ENCODE assay signal across 10 cellular contexts in the genomic region with DNA sequence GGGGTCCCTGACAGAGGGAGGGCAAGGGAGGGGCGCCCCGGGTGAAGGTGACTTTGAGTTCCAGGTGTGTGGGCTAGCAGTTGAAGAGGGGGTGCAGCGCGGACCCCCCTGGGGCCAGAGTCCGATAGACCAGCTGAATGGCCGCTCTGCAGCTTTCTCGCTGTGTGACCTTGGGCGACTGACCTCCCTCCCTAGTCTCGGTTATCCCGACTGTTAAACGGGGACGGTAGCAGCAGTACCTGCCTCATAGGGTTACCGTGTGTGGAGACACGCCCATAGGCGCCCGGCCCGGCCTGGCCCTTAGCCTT. TPM values are rescaled to one million over a fixed set of nuclear protein-coding genes. Genes with fewer than 3 reads are reported as not detected.
A peak's percentile ranks its signal among the peaks of the same experiment; 100 is the strongest.
DNase-seq lines count a peak whose midpoint lies in the region; ATAC-seq and TF ChIP-seq lines count a peak whose summit lies in the region.
"Had no signal": no experiment of that assay in that cellular context is flagged by ENCODE, and none has a peak within 500 bp of the region (broad histone marks: within the 10 kb centered on the region; RNA-seq: fewer than 3 reads in every experiment).

No MANE protein-coding gene starts in this region.

- H3K4me2 ChIP-seq in mesendoderm (ENCODE audit: low read length), result peak overlapping the region; percentile 93

- H3K4me3 Mint-ChIP-seq in activated naive CD4-positive, alpha-beta T cell treated with anti-CD3 and anti-CD28 coated beads, Interleukin-2, amount 50 U/mL, for 24 hours, result peak overlapping the region; percentile 81
- no peak overlapping the region for H3K4me3 Mint-ChIP-seq in activated naive CD4-positive, alpha-beta T cell treated with anti-CD3 and anti-CD28 coated beads, Interleukin-2, amount 10 ng/mL, durations not matched to agents 7 days and 5 days
- H3K4me3 Mint-ChIP-seq in MCF 10A (ENCODE audit: unreplicated experiment), result peak overlapping the region; percentile 61
- no peak overlapping the region for H3K4me3 Mint-ChIP-seq in CD4-positive, alpha-beta T cell

- TF ChIP-seq POLR2A in transverse colon (IDR thresholded peaks at IDR 0.05), result no peak

- H4K8ac ChIP-seq in mesendoderm (ENCODE audit: low read depth, low read length), result no peak overlapping the region

- H3K23ac ChIP-seq in mesendoderm (ENCODE audit: low read length), result peak overlapping the region; percentile 97

- H3K4me1 Mint-ChIP-seq in activated naive CD4-positive, alpha-beta T cell treated with anti-CD3 and anti-CD28 coated beads, Interleukin-2, amount 50 U/mL, for 24 hours, result peaks cover 3% of the 10 kb centered on the region
- peaks cover 3% of the 10 kb centered on the region for H3K4me1 Mint-ChIP-seq in activated naive CD4-positive, alpha-beta T cell treated with anti-CD3 and anti-CD28 coated beads, Interleukin-2, amount 10 ng/mL, durations not matched to agents 7 days and 5 days
- no peaks in the 10 kb centered on the region for H3K4me1 Mint-ChIP-seq in MCF 10A (ENCODE audit: insufficient read depth, unreplicated experiment)
- no peaks in the 10 kb centered on the region for H3K4me1 Mint-ChIP-seq in CD4-positive, alpha-beta T cell (ENCODE audit: low read depth)

- H4K5ac ChIP-seq in mesendoderm (ENCODE audit: low read length), result no peak overlapping the region

- no peak overlapping the region for H2BK5ac ChIP-seq in mesendoderm (ENCODE audit: low read length)

- H3K36me3 ChIP-seq in mesendoderm (ENCODE audit: control insufficient read depth, insufficient read depth, low read length) (no peaks in the 10 kb centered on the region), transverse colon (no peaks in the 10 kb centered on the region)
- H3K36me3 ChIP-seq: adrenal gland had no signal

- H3K27ac ChIP-seq in mesendoderm (ENCODE audit: low read depth, low read length), result no peak overlapping the region
- H3K27ac ChIP-seq in transverse colon, result peak overlapping the region; percentile 21 to 52 (median 34)
- no peak overlapping the region for H3K27ac ChIP-seq in CD4-positive, alpha-beta T cell (ENCODE audit: low read depth, low read length)

- in situ Hi-C loops in transverse colon (cut with MboI; ENCODE audit: low pct_ligation_motif_present in 1 of 4, low pct_unique_long_range_greater_than_20kb in 1 of 4, low sequenced_read_pairs in 3 of 4), result no loop called here

- no peaks in the 10 kb centered on the region for H3K4me1 ChIP-seq in mesendoderm (ENCODE audit: control insufficient read depth, low read depth, low read length)
- H3K4me1 ChIP-seq in transverse colon, result peaks cover 0 to 16% (median 12%) of the 10 kb centered on the region in 4 donors

- no peaks in the 10 kb centered on the region for H3K79me2 ChIP-seq in mesendoderm (ENCODE audit: control insufficient read depth, insufficient read depth, low read length)

- ATAC-seq in CD4-positive, alpha-beta T cell (ENCODE audit: poor library complexity), result no peak
- ATAC-seq in HG03045 (IDR thresholded peaks at IDR 0.05; ENCODE audit: unreplicated experiment), result no peak

- intact Hi-C loops in MCF 10A (cut with micrococcal nuclease) (no loop called here), transverse colon (cut with DNase I; ENCODE audit: low total_unique reads) (no loop called here)
- intact Hi-C loops in CD4-positive, alpha-beta T cell (cut with DNase I, micrococcal nuclease), result no loop called here

- peak overlapping the region; percentile 84 for H3K27ac Mint-ChIP-seq in activated naive CD4-positive, alpha-beta T cell treated with anti-CD3 and anti-CD28 coated beads, Interleukin-2, amount 50 U/mL, for 24 hours
- H3K27ac Mint-ChIP-seq in activated naive CD4-positive, alpha-beta T cell treated with anti-CD3 and anti-CD28 coated beads, Interleukin-2, amount 10 ng/mL, durations not matched to agents 7 days and 5 days, result no peak overlapping the region
- no peak overlapping the region for H3K27ac Mint-ChIP-seq in MCF 10A (ENCODE audit: low read depth, unreplicated experiment)
- no peak overlapping the region for H3K27ac Mint-ChIP-seq in CD4-positive, alpha-beta T cell
- H3K27ac Mint-ChIP-seq: CD8-positive, alpha-beta memory T cell had no signal

- DNase-seq in activated naive CD4-positive, alpha-beta T cell treated with anti-CD3 and anti-CD28 coated beads, Interleukin-2, amount 10 ng/mL, durations not matched to agents 7 days and 5 days, result no peak
- DNase-seq in MCF 10A (ENCODE audit: unreplicated experiment), result no peak
- DNase-seq in mesendoderm, result no peak
- no peak for DNase-seq in transverse colon
- DNase-seq in UCSD-AML1 (lab: John Stamatoyannopoulos, UW; ENCODE audit: unreplicated experiment), result no peak
- DNase-seq in CD4-positive, alpha-beta T cell, result no peak
- DNase-seq: CD8-positive, alpha-beta memory T cell had no signal

- H3K9me3 Mint-ChIP-seq in activated naive CD4-positive, alpha-beta T cell treated with anti-CD3 and anti-CD28 coated beads, Interleukin-2, amount 50 U/mL, for 24 hours, result no peaks in the 10 kb centered on the region
- no peaks in the 10 kb centered on the region for H3K9me3 Mint-ChIP-seq in activated naive CD4-positive, alpha-beta T cell treated with anti-CD3 and anti-CD28 coated beads, Interleukin-2, amount 10 ng/mL, durations not matched to agents 7 days and 5 days
- no peaks in the 10 kb centered on the region for H3K9me3 Mint-ChIP-seq in MCF 10A (ENCODE audit: unreplicated experiment)
- H3K9me3 Mint-ChIP-seq in CD4-positive, alpha-beta T cell, result no peaks in the 10 kb centered on the region
- H3K9me3 Mint-ChIP-seq: CD8-positive, alpha-beta memory T cell had no signal

- no peaks in the 10 kb centered on the region for H3K79me1 ChIP-seq in mesendoderm (ENCODE audit: low read length)

- CTCF ChIA-PET in activated naive CD4-positive, alpha-beta T cell treated with anti-CD3 and anti-CD28 coated beads, Interleukin-2, amount 10 ng/mL, durations not matched to agents 7 days and 5 days (lab: Charles Lee), result no interaction called here
- CTCF ChIA-PET in MCF 10A (lab: Yijun Ruan, JAX), result interaction anchor here (0.6 kb wide), 1 partner anchor 29 kb away, joined by 4 read pairs; no protein-coding TSS in a partner anchor
- CTCF ChIA-PET in CD4-positive, alpha-beta T cell (lab: Charles Lee), result no interaction called here

- H3K9ac ChIP-seq in mesendoderm (ENCODE audit: low read length), result peak overlapping the region; percentile 83

- BruUV-seq in MCF 10A (replicated peaks; lab: Mats Ljungman, UMichigan), result no TSS peak

- H3K4me3 ChIP-seq in mesendoderm (ENCODE audit: low read length) (peak overlapping the region; percentile 52), transverse colon (peak overlapping the region in 1 of 4 donors; percentile 42)

- H3K36me3 Mint-ChIP-seq in activated naive CD4-positive, alpha-beta T cell treated with anti-CD3 and anti-CD28 coated beads, Interleukin-2, amount 50 U/mL, for 24 hours, result no peaks in the 10 kb centered on the region
- H3K36me3 Mint-ChIP-seq in activated naive CD4-positive, alpha-beta T cell treated with anti-CD3 and anti-CD28 coated beads, Interleukin-2, amount 10 ng/mL, durations not matched to agents 7 days and 5 days, result peaks cover 1% of the 10 kb centered on the region
- no peaks in the 10 kb centered on the region for H3K36me3 Mint-ChIP-seq in MCF 10A (ENCODE audit: insufficient read depth, unreplicated experiment)
- H3K36me3 Mint-ChIP-seq in CD4-positive, alpha-beta T cell (ENCODE audit: low read depth), result no peaks in the 10 kb centered on the region
- H3K36me3 Mint-ChIP-seq: CD8-positive, alpha-beta memory T cell had no signal

- H2BK120ac ChIP-seq in mesendoderm (ENCODE audit: low read depth, low read length), result no peak overlapping the region

- peak overlapping the region; percentile 92 for H3K56ac ChIP-seq in mesendoderm (ENCODE audit: low read length)

- H3K4ac ChIP-seq in mesendoderm (ENCODE audit: low read depth, low read length), result no peak overlapping the region

- POLR2A ChIA-PET in MCF 10A (lab: Yijun Ruan, JAX), result interaction anchor here (0.6 kb wide), 1 partner anchor 45 kb away, joined by 3 read pairs; no protein-coding TSS in a partner anchor
- POLR2A ChIA-PET in CD4-positive, alpha-beta T cell (lab: Charles Lee), result no interaction called here

- H3K18ac ChIP-seq in mesendoderm (ENCODE audit: low read length), result no peak overlapping the region

- H2AK5ac ChIP-seq in mesendoderm (ENCODE audit: low read length), result no peak overlapping the region

- H3K9me3 ChIP-seq in transverse colon, result no peaks in the 10 kb centered on the region
- no peaks in the 10 kb centered on the region for H3K9me3 ChIP-seq in CD4-positive, alpha-beta T cell (ENCODE audit: control insufficient read depth, low read length)
- H3K9me3 ChIP-seq: adrenal gland had no signal

- H2BK15ac ChIP-seq in mesendoderm (replicated peaks; ENCODE audit: low read depth), result no peak overlapping the region

- no CpG with 5 or more reads among the region's 17 CpGs for WGBS in mesendoderm (ENCODE audit: extremely low coverage, insufficient coverage, low lambda C conversion rate)
- WGBS in transverse colon (ENCODE audit: low coverage in 1 of 2), 2 donors, result 35% methylated on average over 17 of the region's 17 CpGs; no CpG with 5 or more reads in 1 of the 2 donors

- no peaks in the 10 kb centered on the region for H3K27me3 ChIP-seq in mesendoderm (ENCODE audit: insufficient read depth, low read length, poor library complexity)
- peaks cover 48% of the 10 kb centered on the region for H3K27me3 ChIP-seq in transverse colon
- H3K27me3 ChIP-seq in CD4-positive, alpha-beta T cell (ENCODE audit: control insufficient read depth, insufficient read depth, low read length), result peaks cover 44% of the 10 kb centered on the region
- H3K27me3 ChIP-seq: adrenal gland had no signal

- H3K27me3 Mint-ChIP-seq in activated naive CD4-positive, alpha-beta T cell treated with anti-CD3 and anti-CD28 coated beads, Interleukin-2, amount 50 U/mL, for 24 hours, result peaks cover 11% of the 10 kb centered on the region
- peaks cover 84% of the 10 kb centered on the region for H3K27me3 Mint-ChIP-seq in activated naive CD4-positive, alpha-beta T cell treated with anti-CD3 and anti-CD28 coated beads, Interleukin-2, amount 10 ng/mL, durations not matched to agents 7 days and 5 days
- peaks cover 25% of the 10 kb centered on the region for H3K27me3 Mint-ChIP-seq in MCF 10A (ENCODE audit: insufficient read depth, unreplicated experiment)
- peaks cover 62% of the 10 kb centered on the region for H3K27me3 Mint-ChIP-seq in CD4-positive, alpha-beta T cell

- TF ChIP-seq CTCF in MCF 10A (IDR thresholded peaks at IDR 0.05; ENCODE audit: unreplicated experiment) (no peak), transverse colon (IDR thresholded peaks at IDR 0.05) (no peak)
- no peak for TF ChIP-seq CTCF in CD4-positive, alpha-beta T cell (IDR thresholded peaks at IDR 0.05)

- no peak for TF ChIP-seq EP300 in transverse colon (IDR thresholded peaks at IDR 0.05; ENCODE audit: low read depth)

RNA-seq across cellular contexts. Expression of a gene that starts 31.3 kb away (rescaled TPM):
- total RNA-seq in MCF 10A (2022) (not detected in 2 replicates), transverse colon (under 1 TPM in 1 of 4 donors, not detected in 3; 0.41 TPM)
- 5.4 TPM for polyA plus RNA-seq in mesendoderm (2013, experiment 1 of 2)
- polyA plus RNA-seq in mesendoderm (2013, experiment 2 of 2), result 5.1 TPM
- total RNA-seq in CD4-positive, alpha-beta T cell, result not detected
- polyA plus RNA-seq: CD8-positive, alpha-beta memory T cell had no signal

RNA-seq across cellular contexts. Expression of a gene that starts 54.8 kb away (rescaled TPM):
- total RNA-seq in MCF 10A (2022), result 14.4 TPM in 2 replicates
- polyA plus RNA-seq in mesendoderm (2013, experiment 1 of 2), result 11.8 TPM
- 11.2 TPM for polyA plus RNA-seq in mesendoderm (2013, experiment 2 of 2)
- total RNA-seq in transverse colon, result 10 to 100 TPM; 21.8 to 54.2 (median 29.6) TPM
- total RNA-seq in CD4-positive, alpha-beta T cell, result 10 to 100 TPM; 28.5 to 29.3 TPM

RNA-seq across cellular contexts. Expression of a gene that starts 56.1 kb away (rescaled TPM):
- total RNA-seq in MCF 10A (2022) (74.0 and 96.6 TPM in 2 replicates), transverse colon (10 to 100 TPM in 1 of 4 donors, 1 to 10 TPM in 1, under 1 TPM in 2; 0.75 to 11.0 (median 2.2) TPM)
- polyA plus RNA-seq in mesendoderm (2013, experiment 1 of 2), result 1.2 TPM
- 1.0 TPM for polyA plus RNA-seq in mesendoderm (2013, experiment 2 of 2)
- total RNA-seq in CD4-positive, alpha-beta T cell, result under 1 TPM; 0.25 to 0.38 TPM
- total RNA-seq: CD8-positive, alpha-beta memory T cell had no signal
- polyA plus RNA-seq: CD8-positive, alpha-beta memory T cell had no signal

Comparison
In these comparisons a context has a peak if more than half of its experiments do, and no peak if none do; other contexts are left out.
1. H3K4me3 Mint-ChIP-seq: peak in activated naive CD4-positive, alpha-beta T cell treated with anti-CD3 and anti-CD28 coated beads, Interleukin-2, amount 50 U/mL, for 24 hours (single experiment) and MCF 10A (single experiment); none in activated naive CD4-positive, alpha-beta T cell treated with anti-CD3 and anti-CD28 coated beads, Interleukin-2, amount 10 ng/mL, durations not matched to agents 7 days and 5 days (single experiment) and CD4-positive, alpha-beta T cell (single experiment).
2. H3K27ac ChIP-seq: peak in transverse colon (4 of 4); none in mesendoderm (single experiment) and CD4-positive, alpha-beta T cell (single experiment).